In genomic region chr22:35482311-35482710, GRCh38 we compare ENCODE assay signal across 30 cellular contexts. TPM values are rescaled to one million over a fixed set of nuclear protein-coding genes. Genes with fewer than 3 reads are reported as not detected.
"Had no signal": no experiment of that assay in that cellular context is flagged by ENCODE, and none has a peak within 500 bp of the region (broad histone marks: within the 10 kb centered on the region; RNA-seq: fewer than 3 reads in every experiment).

No MANE protein-coding gene starts in this region.

- H3K9ac ChIP-seq: neural progenitor cell, parathyroid adenoma had no signal

- H3K36me3 Mint-ChIP-seq: neural progenitor cell had no signal

- H3K9me3 ChIP-seq: esophagus muscularis mucosa, gastroesophageal sphincter, left ventricle myocardium inferior, lower lobe of right lung, mucosa of descending colon, right lobe of liver, thyroid gland, upper lobe of left lung had no signal

- H3K27ac ChIP-seq: coronary artery, esophagus muscularis mucosa, foreskin keratinocyte, gastroesophageal sphincter, heart right ventricle, left ventricle myocardium inferior, lower lobe of right lung, neural progenitor cell, parathyroid adenoma, right lobe of liver, thyroid gland, upper lobe of left lung had no signal

- H3K36me3 ChIP-seq: esophagus muscularis mucosa, gastroesophageal sphincter, heart right ventricle, left ventricle myocardium inferior, lower lobe of right lung, neural progenitor cell, right lobe of liver, thyroid gland, upper lobe of left lung had no signal

- ATAC-seq: foreskin keratinocyte; gastroesophageal sphincter; heart right ventricle; left colon; lower lobe of right lung; mucosa of descending colon; naive thymus-derived CD4-positive, alpha-beta T cell; right lobe of liver; stimulated activated naive CD8-positive, alpha-beta T cell treated with anti-CD3 and anti-CD28 coated beads, Interleukin-15, amount 100 ng/mL, for 72 hours had no signal

- H2AFZ ChIP-seq: neural progenitor cell, parathyroid adenoma had no signal

- H3K27me3 ChIP-seq: esophagus muscularis mucosa, gastroesophageal sphincter, neural progenitor cell, right lobe of liver, thyroid gland, upper lobe of left lung had no signal

- H3K27ac Mint-ChIP-seq: naive thymus-derived CD4-positive, alpha-beta T cell; nephron; neural progenitor cell; progenitor cell of endocrine pancreas had no signal

- H3K9me3 Mint-ChIP-seq: nephron; neural progenitor cell; stimulated activated naive CD8-positive, alpha-beta T cell treated with anti-CD3 and anti-CD28 coated beads, Interleukin-15, amount 100 ng/mL, for 72 hours had no signal

- H3K4me3 Mint-ChIP-seq: naive thymus-derived CD4-positive, alpha-beta T cell; nephron; neural progenitor cell; stimulated activated naive CD8-positive, alpha-beta T cell treated with anti-CD3 and anti-CD28 coated beads, Interleukin-15, amount 100 ng/mL, for 72 hours had no signal

- H3K79me2 ChIP-seq: parathyroid adenoma had no signal

- H3K4me2 ChIP-seq: neural progenitor cell, smooth muscle cell had no signal

- FAIRE-seq: endothelial cell of umbilical vein, islet of Langerhans, urothelium cell line had no signal

- H3K4me1 ChIP-seq: foreskin keratinocyte, parathyroid adenoma, right lobe of liver had no signal

- DNase-seq: dermis blood vessel endothelial cell; effector memory CD4-positive, alpha-beta T cell; foreskin keratinocyte; heart right ventricle; hippocampal formation; left colon; left ventricle myocardium inferior; lower lobe of right lung; mucosa of descending colon; naive thymus-derived CD4-positive, alpha-beta T cell; right lobe of liver; stimulated activated CD4-positive, alpha-beta T cell treated with anti-CD3 and anti-CD28 coated beads, Interleukin-12 subunit alpha, Interleukin-12 subunit beta, amount 100 ng/mL, for 4 hours; stimulated activated CD4-positive, alpha-beta T cell treated with anti-CD3 and anti-CD28 coated beads, Interleukin-1b, Interleukin-23, amount 100 ng/mL, for 48 hours; stimulated activated CD4-positive, alpha-beta T cell treated with anti-CD3 and anti-CD28 coated beads, Interleukin-4, amount 100 ng/mL, for 1 hour; stimulated activated CD8-positive, alpha-beta memory T cell treated with anti-CD3 and anti-CD28 coated beads, Interleukin-4, amount 100 ng/mL, for 48 hours; stimulated activated naive CD4-positive, alpha-beta T cell; stimulated activated naive CD8-positive, alpha-beta T cell treated with anti-CD3 and anti-CD28 coated beads, Interleukin-15, amount 100 ng/mL, for 72 hours; thyroid gland; upper lobe of left lung had no signal

- H3K4me3 ChIP-seq: coronary artery, esophagus muscularis mucosa, gastroesophageal sphincter, heart right ventricle, left ventricle myocardium inferior, lower lobe of right lung, mucosa of descending colon, neural progenitor cell, right lobe of liver, smooth muscle cell, thyroid gland, upper lobe of left lung had no signal

RNA-seq across cellular contexts. Expression of gene RASD2, which starts 58.3 kb away (rescaled TPM):
- total RNA-seq: endothelial cell of umbilical vein had no signal
- polyA plus RNA-seq: endothelial cell of umbilical vein, smooth muscle cell had no signal
